12 cellular contexts compared by ENCODE assay signal in the genomic region with DNA sequence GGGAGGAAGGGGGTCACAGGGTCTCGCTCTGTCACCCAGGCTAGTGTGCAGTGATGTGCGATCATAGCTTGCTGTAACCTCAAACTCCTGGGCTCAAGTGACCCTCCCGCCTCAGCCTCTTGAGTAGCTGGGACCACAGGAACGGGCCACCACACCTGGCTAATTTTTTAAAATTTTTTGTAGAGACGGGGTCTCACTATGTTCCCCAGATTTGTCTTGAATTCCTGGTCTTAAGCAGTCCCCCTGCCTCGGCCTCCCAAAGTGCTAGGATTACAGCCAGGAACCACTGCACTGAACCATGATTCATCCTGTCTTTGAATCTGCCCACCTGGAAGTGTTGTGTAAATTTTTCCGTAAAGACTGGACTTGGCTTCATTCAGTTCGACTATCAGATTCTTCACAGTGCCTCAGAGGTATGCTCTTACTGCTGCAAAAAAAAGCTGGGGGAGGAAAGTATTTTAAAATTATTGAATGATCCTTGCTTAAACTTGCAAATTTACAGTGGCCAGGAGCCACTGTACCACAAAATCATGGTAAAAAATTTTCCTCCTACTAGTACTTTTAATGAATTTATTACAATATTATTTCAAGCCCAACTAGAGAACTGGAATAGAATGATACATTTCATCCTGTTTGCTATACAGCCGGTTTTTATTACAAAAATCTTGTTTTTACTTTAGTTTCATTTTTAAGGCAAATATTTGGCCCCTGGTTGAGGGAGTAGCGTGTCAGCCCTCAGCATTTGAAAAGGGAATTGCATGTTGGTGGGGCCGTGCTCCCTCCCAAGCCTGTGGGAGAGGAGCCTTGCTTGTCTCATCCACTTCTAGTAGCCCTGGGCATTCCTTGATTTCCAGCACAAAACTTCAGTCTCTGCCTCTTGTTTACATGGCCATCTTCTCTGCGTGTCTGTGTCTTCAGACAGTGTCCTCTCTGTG.
DNase-seq lines count a peak whose midpoint lies in the region; ATAC-seq and TF ChIP-seq lines count a peak whose summit lies in the region.
"Had no signal": no experiment of that assay in that cellular context is flagged by ENCODE, and none has a peak within 500 bp of the region (broad histone marks: within the 10 kb centered on the region; RNA-seq: fewer than 3 reads in every experiment).

No MANE protein-coding gene starts in this region.

- in situ Hi-C loops in GM13976 (cut with MboI; ENCODE audit: low sequenced_read_pairs, unreplicated experiment): no loop called here

- H3K27ac ChIP-seq in foreskin keratinocyte (peak overlapping the region; percentile 22), suprapubic skin (peak overlapping the region; percentile 14)

- TF ChIP-seq CTCF in foreskin keratinocyte (conservative IDR thresholded peaks at IDR 0.05): no peak
- TF ChIP-seq CTCF in suprapubic skin (IDR thresholded peaks at IDR 0.05): no peak
- no peak for TF ChIP-seq CTCF in GM13976 (IDR thresholded peaks at IDR 0.05; ENCODE audit: borderline replicate concordance, control extremely low read depth, extremely low read depth, insufficient read depth, missing control alignments)

- peaks cover 16% of the 10 kb centered on the region for H3K4me1 ChIP-seq in foreskin keratinocyte
- peaks cover 61% of the 10 kb centered on the region for H3K4me1 ChIP-seq in suprapubic skin

- peak overlapping the region; percentile 56 for H3K27ac Mint-ChIP-seq in activated naive CD4-positive, alpha-beta T cell treated with anti-CD3 and anti-CD28 coated beads for 36 hours
- peak overlapping the region; percentile 48 for H3K27ac Mint-ChIP-seq in activated T-helper 2 cell treated with anti-CD3 and anti-CD28 coated beads, Interferon-gamma antibody, Interleukin-2, Interleukin-4, amounts not matched to agents 10 μg/mL and 5 μg/mL and 100 μg/mL, durations not matched to agents 14 hours and 24 hours and 36 hours

- no peak for TF ChIP-seq POLR2A in suprapubic skin (IDR thresholded peaks at IDR 0.05)

- H3K27me3 Mint-ChIP-seq in activated naive CD4-positive, alpha-beta T cell treated with anti-CD3 and anti-CD28 coated beads for 36 hours (ENCODE audit: low read depth): no peaks in the 10 kb centered on the region
- H3K27me3 Mint-ChIP-seq in activated T-helper 2 cell treated with anti-CD3 and anti-CD28 coated beads, Interferon-gamma antibody, Interleukin-2, Interleukin-4, amounts not matched to agents 10 μg/mL and 5 μg/mL and 100 μg/mL, durations not matched to agents 14 hours and 24 hours and 36 hours (ENCODE audit: low read depth): no peaks in the 10 kb centered on the region
- H3K27me3 Mint-ChIP-seq: CD8-positive, alpha-beta memory T cell; stimulated activated memory B cell treated with anti-CD40 and anti-IgM and Interleukin-4, amounts not matched to agents 10 μg/mL and 1 μg/mL and 100 μg/mL, for 72 hours had no signal

- no peak overlapping the region for H3K4me3 Mint-ChIP-seq in activated naive CD4-positive, alpha-beta T cell treated with anti-CD3 and anti-CD28 coated beads for 36 hours
- no peak overlapping the region for H3K4me3 Mint-ChIP-seq in activated T-helper 2 cell treated with anti-CD3 and anti-CD28 coated beads, Interferon-gamma antibody, Interleukin-2, Interleukin-4, amounts not matched to agents 10 μg/mL and 5 μg/mL and 100 μg/mL, durations not matched to agents 14 hours and 24 hours and 36 hours (ENCODE audit: low read depth)

- no peaks in the 10 kb centered on the region for H3K36me3 Mint-ChIP-seq in activated naive CD4-positive, alpha-beta T cell treated with anti-CD3 and anti-CD28 coated beads for 36 hours (ENCODE audit: low read depth)
- H3K36me3 Mint-ChIP-seq in activated T-helper 2 cell treated with anti-CD3 and anti-CD28 coated beads, Interferon-gamma antibody, Interleukin-2, Interleukin-4, amounts not matched to agents 10 μg/mL and 5 μg/mL and 100 μg/mL, durations not matched to agents 14 hours and 24 hours and 36 hours (ENCODE audit: low read depth): peaks cover 12% of the 10 kb centered on the region
- H3K36me3 Mint-ChIP-seq: CD8-positive, alpha-beta memory T cell; stimulated activated memory B cell treated with anti-CD40 and anti-IgM and Interleukin-4, amounts not matched to agents 10 μg/mL and 1 μg/mL and 100 μg/mL, for 72 hours had no signal

- H3K36me3 ChIP-seq in suprapubic skin: no peaks in the 10 kb centered on the region

- H3K4me3 ChIP-seq in suprapubic skin: no peak overlapping the region

- H3K9me3 ChIP-seq in suprapubic skin: no peaks in the 10 kb centered on the region

- ATAC-seq in foreskin keratinocyte: peak; percentile 17
- ATAC-seq: left ventricle myocardium superior had no signal

- intact Hi-C loops in activated naive CD4-positive, alpha-beta T cell treated with anti-CD3 and anti-CD28 coated beads for 36 hours (cut with micrococcal nuclease): loop anchor here (5.0 to 10.0 kb wide), 5 partner anchors 117 to 1726 kb away; partner anchors contain the start of genes MYB, SLC18B1 and TBPL1
- intact Hi-C loops in activated T-helper 2 cell treated with anti-CD3 and anti-CD28 coated beads, Interferon-gamma antibody, Interleukin-2, Interleukin-4, amounts not matched to agents 10 μg/mL and 5 μg/mL and 100 μg/mL, durations not matched to agents 14 hours and 24 hours and 36 hours (cut with micrococcal nuclease): loop anchor here (5.0 to 10.0 kb wide), 2 partner anchors 83 to 236 kb away; no protein-coding TSS in a partner anchor

- H3K27me3 ChIP-seq in foreskin keratinocyte (no peaks in the 10 kb centered on the region), suprapubic skin (no peaks in the 10 kb centered on the region)

- TF ChIP-seq EP300 in suprapubic skin (IDR thresholded peaks at IDR 0.05): no peak

- H3K4me1 Mint-ChIP-seq in activated naive CD4-positive, alpha-beta T cell treated with anti-CD3 and anti-CD28 coated beads for 36 hours (ENCODE audit: low read depth): peaks cover 57% of the 10 kb centered on the region
- H3K4me1 Mint-ChIP-seq in activated T-helper 2 cell treated with anti-CD3 and anti-CD28 coated beads, Interferon-gamma antibody, Interleukin-2, Interleukin-4, amounts not matched to agents 10 μg/mL and 5 μg/mL and 100 μg/mL, durations not matched to agents 14 hours and 24 hours and 36 hours (ENCODE audit: low read depth): peaks cover 45% of the 10 kb centered on the region

- no peak for DNase-seq in activated naive CD4-positive, alpha-beta T cell treated with anti-CD3 and anti-CD28 coated beads for 36 hours
- DNase-seq in activated naive CD4-positive, alpha-beta T cell (lab: John Stamatoyannopoulos, UW): no peak
- no peak for DNase-seq in activated T-helper 2 cell treated with anti-CD3 and anti-CD28 coated beads, Interferon-gamma antibody, Interleukin-2, Interleukin-4, amounts not matched to agents 10 μg/mL and 5 μg/mL and 100 μg/mL, durations not matched to agents 14 hours and 24 hours and 36 hours (ENCODE audit: low spot score)
- peak; percentile 26 to 67 for DNase-seq in foreskin keratinocyte
- DNase-seq in suprapubic skin (ENCODE audit: low spot score in 2 of 2): no peak
- no peak for DNase-seq in SW480 (ENCODE audit: low spot score)
- no peak for DNase-seq in NCI-H69 (lab: John Stamatoyannopoulos, UW)
- no peak for DNase-seq in GM13976 (ENCODE audit: low spot score)
- DNase-seq: left ventricle myocardium superior, NCI-H524 treated with DMSO at 0.1 percent for 48 hours had no signal

- no peaks in the 10 kb centered on the region for H3K9me3 Mint-ChIP-seq in activated naive CD4-positive, alpha-beta T cell treated with anti-CD3 and anti-CD28 coated beads for 36 hours
- H3K9me3 Mint-ChIP-seq in activated T-helper 2 cell treated with anti-CD3 and anti-CD28 coated beads, Interferon-gamma antibody, Interleukin-2, Interleukin-4, amounts not matched to agents 10 μg/mL and 5 μg/mL and 100 μg/mL, durations not matched to agents 14 hours and 24 hours and 36 hours: no peaks in the 10 kb centered on the region
- H3K9me3 Mint-ChIP-seq: CD8-positive, alpha-beta memory T cell; stimulated activated memory B cell treated with anti-CD40 and anti-IgM and Interleukin-4, amounts not matched to agents 10 μg/mL and 1 μg/mL and 100 μg/mL, for 72 hours had no signal

- CTCF ChIA-PET in activated naive CD4-positive, alpha-beta T cell treated with anti-CD3 and anti-CD28 coated beads for 36 hours (lab: Charles Lee): interaction anchor here (0.6 to 0.7 kb wide), 2 partner anchors 127 to 249 kb away, joined by 3 read pairs; no protein-coding TSS in a partner anchor

- 68% methylated on average over 12 of the region's 12 CpGs for WGBS in suprapubic skin

Comparison
In these comparisons a context has a peak if more than half of its experiments do, and no peak if none do; other contexts are left out.
1. DNase-seq: peak in foreskin keratinocyte (2 of 2); none in activated naive CD4-positive, alpha-beta T cell treated with anti-CD3 and anti-CD28 coated beads for 36 hours (single experiment), activated naive CD4-positive, alpha-beta T cell (0 of 4), activated T-helper 2 cell treated with anti-CD3 and anti-CD28 coated beads, Interferon-gamma antibody, Interleukin-2, Interleukin-4, amounts not matched to agents 10 μg/mL and 5 μg/mL and 100 μg/mL, durations not matched to agents 14 hours and 24 hours and 36 hours (single experiment), suprapubic skin (0 of 2), SW480 (single experiment), NCI-H69 (single experiment) and GM13976 (single experiment).